ENCODE assay signal across 13 cellular contexts in genomic region chr5:157582731-157583580, GRCh38. TPM values are rescaled to one million over a fixed set of nuclear protein-coding genes. Genes with fewer than 3 reads are reported as not detected.
DNase-seq lines count a peak whose midpoint lies in the region; ATAC-seq, FAIRE-seq and TF ChIP-seq lines count a peak whose summit lies in the region.
"Had no signal": no experiment of that assay in that cellular context is flagged by ENCODE, and none has a peak within 500 bp of the region (broad histone marks: within the 10 kb centered on the region; RNA-seq: fewer than 3 reads in every experiment).

No MANE protein-coding gene starts in this region.

- POLR2A ChIA-PET in activated CD4-positive, alpha-beta T cell treated with anti-CD3 and anti-CD28 coated beads for 36 hours (lab: Charles Lee), result interaction anchor here (0.6 kb wide), 1 partner anchor 37 kb away, joined by 4 read pairs; no protein-coding TSS in a partner anchor

- H3K4me1 Mint-ChIP-seq in activated CD4-positive, alpha-beta T cell treated with anti-CD3 and anti-CD28 coated beads for 36 hours, result peaks cover 43% of the 10 kb centered on the region
- peaks cover 45% of the 10 kb centered on the region for H3K4me1 Mint-ChIP-seq in T-helper 2 cell treated with Interferon-gamma antibody and Interleukin-4, amounts not matched to agents 5 μg/mL and 100 μg/mL, for 36 hours (ENCODE audit: low read depth)
- peaks cover 41% of the 10 kb centered on the region for H3K4me1 Mint-ChIP-seq in nephron

- no peaks in the 10 kb centered on the region for H3K4me1 ChIP-seq in kidney (ENCODE audit: control insufficient read depth in 1 of 2, insufficient read depth in 1 of 2, low read depth in 1 of 2, low read length in 2 of 2)
- H3K4me1 ChIP-seq: thyroid gland had no signal

- no peak overlapping the region for H3K4me3 ChIP-seq in kidney (ENCODE audit: low read length in 2 of 2)
- H3K4me3 ChIP-seq: thyroid gland had no signal

- CTCF ChIA-PET in activated CD4-positive, alpha-beta T cell treated with anti-CD3 and anti-CD28 coated beads for 36 hours (lab: Charles Lee), result interaction anchor here (1.0 to 1.7 kb wide), 4 partner anchors 10 to 14 kb away, joined by 3 to 7 read pairs (median 3); no protein-coding TSS in a partner anchor

- H3K27ac Mint-ChIP-seq in activated CD4-positive, alpha-beta T cell treated with anti-CD3 and anti-CD28 coated beads for 36 hours, result peak overlapping the region; percentile 73
- peak overlapping the region; percentile 71 for H3K27ac Mint-ChIP-seq in T-helper 2 cell treated with Interferon-gamma antibody and Interleukin-4, amounts not matched to agents 5 μg/mL and 100 μg/mL, for 36 hours
- peak overlapping the region; percentile 7 to 23 (median 17) for H3K27ac Mint-ChIP-seq in nephron
- H3K27ac Mint-ChIP-seq: HFFc6 had no signal

- FAIRE-seq in kidney (lab: Jason Lieb, UNC), result no peak
- FAIRE-seq: A204.1, bronchial epithelial cell, frontal cortex had no signal

- no peak overlapping the region for H3K27ac ChIP-seq in kidney (ENCODE audit: low read depth in 2 of 2, low read length in 2 of 2)
- H3K27ac ChIP-seq: thyroid gland had no signal

- peak; percentile 89 for ATAC-seq in activated CD4-positive, alpha-beta T cell treated with anti-CD3 and anti-CD28 coated beads for 36 hours
- ATAC-seq in HG02642 (IDR thresholded peaks at IDR 0.05; ENCODE audit: poor library complexity, unreplicated experiment) (peak; percentile 59), GM19324 (IDR thresholded peaks at IDR 0.05; ENCODE audit: low FRiP score, unreplicated experiment) (no peak)

- no peaks in the 10 kb centered on the region for H3K9me3 ChIP-seq in kidney (ENCODE audit: control insufficient read depth in 1 of 2, low read length in 2 of 2)
- H3K9me3 ChIP-seq: thyroid gland had no signal

- H3K4me3 Mint-ChIP-seq in activated CD4-positive, alpha-beta T cell treated with anti-CD3 and anti-CD28 coated beads for 36 hours, result no peak overlapping the region
- H3K4me3 Mint-ChIP-seq in T-helper 2 cell treated with Interferon-gamma antibody and Interleukin-4, amounts not matched to agents 5 μg/mL and 100 μg/mL, for 36 hours, result peak overlapping the region; percentile 41
- H3K4me3 Mint-ChIP-seq in nephron, result no peak overlapping the region
- H3K4me3 Mint-ChIP-seq: HFFc6 had no signal

- TF ChIP-seq CTCF in nephron (IDR thresholded peaks at IDR 0.05; ENCODE audit: unreplicated experiment in 3 of 3) (no peak), kidney (IDR thresholded peaks at IDR 0.05; ENCODE audit: borderline replicate concordance, extremely low read depth, insufficient read depth) (no peak)

- H3K27me3 Mint-ChIP-seq in activated CD4-positive, alpha-beta T cell treated with anti-CD3 and anti-CD28 coated beads for 36 hours, result no peaks in the 10 kb centered on the region
- no peaks in the 10 kb centered on the region for H3K27me3 Mint-ChIP-seq in T-helper 2 cell treated with Interferon-gamma antibody and Interleukin-4, amounts not matched to agents 5 μg/mL and 100 μg/mL, for 36 hours (ENCODE audit: low read depth)
- H3K27me3 Mint-ChIP-seq in nephron (ENCODE audit: low read depth), result no peaks in the 10 kb centered on the region

- intact Hi-C loops in activated CD4-positive, alpha-beta T cell treated with anti-CD3 and anti-CD28 coated beads for 36 hours (cut with DNase I, micrococcal nuclease), result loop anchor here (1.0 to 2.0 kb wide), 3 partner anchors 11 to 20 kb away; no protein-coding TSS in a partner anchor
- intact Hi-C loops in kidney (cut with DNase I), result no loop called here

- H3K36me3 Mint-ChIP-seq in activated CD4-positive, alpha-beta T cell treated with anti-CD3 and anti-CD28 coated beads for 36 hours (ENCODE audit: low read depth), result no peaks in the 10 kb centered on the region
- no peaks in the 10 kb centered on the region for H3K36me3 Mint-ChIP-seq in T-helper 2 cell treated with Interferon-gamma antibody and Interleukin-4, amounts not matched to agents 5 μg/mL and 100 μg/mL, for 36 hours (ENCODE audit: low read depth)
- H3K36me3 Mint-ChIP-seq in nephron (ENCODE audit: low read depth), result no peaks in the 10 kb centered on the region

- peak; percentile 31 for DNase-seq in activated CD4-positive, alpha-beta T cell treated with anti-CD3 and anti-CD28 coated beads for 36 hours
- no peak for DNase-seq in activated CD4-positive, alpha-beta T cell treated with anti-CD3 and anti-CD28 coated beads for 48 hours
- DNase-seq in T-helper 2 cell treated with Interferon-gamma antibody and Interleukin-4, amounts not matched to agents 5 μg/mL and 100 μg/mL, for 36 hours (ENCODE audit: low spot score), result no peak
- DNase-seq in AG08395 (ENCODE audit: low spot score), result no peak
- DNase-seq in kidney, result no peak
- DNase-seq: HFFc6, thyroid gland had no signal

- H3K36me3 ChIP-seq in kidney (ENCODE audit: control insufficient read depth in 1 of 2, insufficient read depth in 2 of 2, low read length in 2 of 2), result no peaks in the 10 kb centered on the region
- H3K36me3 ChIP-seq: thyroid gland had no signal

- H3K9me3 Mint-ChIP-seq in activated CD4-positive, alpha-beta T cell treated with anti-CD3 and anti-CD28 coated beads for 36 hours (ENCODE audit: low read depth), result peaks cover 8% of the 10 kb centered on the region
- peaks cover 15% of the 10 kb centered on the region for H3K9me3 Mint-ChIP-seq in T-helper 2 cell treated with Interferon-gamma antibody and Interleukin-4, amounts not matched to agents 5 μg/mL and 100 μg/mL, for 36 hours
- no peaks in the 10 kb centered on the region for H3K9me3 Mint-ChIP-seq in nephron
- H3K9me3 Mint-ChIP-seq: HFFc6 had no signal

- H3K9ac ChIP-seq in kidney (ENCODE audit: low read length in 2 of 2), result no peak overlapping the region

RNA-seq across cellular contexts. Expression of gene ADAM19, which starts 7.4 kb away (rescaled TPM):
- 10 to 100 TPM; 63.6 to 69.5 TPM for total RNA-seq in activated CD4-positive, alpha-beta T cell treated with anti-CD3 and anti-CD28 coated beads for 36 hours
- total RNA-seq in kidney, result 9.2 TPM
- polyA plus RNA-seq in kidney (ENCODE audit: insufficient read depth, low read depth, low replicate concordance), result 0.88 TPM

Comparison
In these comparisons a context has a peak if more than half of its experiments do, and no peak if none do; other contexts are left out.
1. H3K27ac Mint-ChIP-seq: peak in every context shown above with its lines; median percentile 73 in activated CD4-positive, alpha-beta T cell treated with anti-CD3 and anti-CD28 coated beads for 36 hours; 71 in T-helper 2 cell treated with Interferon-gamma antibody and Interleukin-4, amounts not matched to agents 5 μg/mL and 100 μg/mL, for 36 hours; 17 in nephron.